In the genomic region with DNA sequence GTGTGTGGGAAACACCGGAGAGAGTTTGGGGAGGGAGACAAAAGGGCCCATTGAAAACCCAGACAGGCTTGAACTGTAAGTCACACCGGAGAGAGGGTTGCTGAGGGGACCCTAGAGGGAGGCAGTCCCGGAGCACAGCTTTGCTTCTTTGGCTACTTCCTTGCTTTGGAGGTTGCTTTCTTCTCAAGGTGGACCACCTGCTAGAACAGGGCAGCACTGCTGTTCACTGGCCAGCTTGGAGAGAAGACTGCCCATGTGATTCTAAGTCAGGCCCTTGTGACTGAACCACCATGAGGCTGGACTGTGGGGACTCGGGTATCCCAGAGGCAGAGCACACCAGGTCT, we compare ENCODE assay signal across 12 cellular contexts. TPM values are rescaled to one million over a fixed set of nuclear protein-coding genes. Genes with fewer than 3 reads are reported as not detected.
DNase-seq lines count a peak whose midpoint lies in the region; ATAC-seq, FAIRE-seq and TF ChIP-seq lines count a peak whose summit lies in the region.
"Had no signal": no experiment of that assay in that cellular context is flagged by ENCODE, and none has a peak within 500 bp of the region (broad histone marks: within the 10 kb centered on the region; RNA-seq: fewer than 3 reads in every experiment).

No MANE protein-coding gene starts in this region.

- DNase-seq in activated naive CD4-positive, alpha-beta T cell treated with anti-CD3 and anti-CD28 coated beads, Interleukin-2, amount 10 ng/mL, durations not matched to agents 7 days and 5 days: no peak
- no peak for DNase-seq in activated naive CD4-positive, alpha-beta T cell treated with anti-CD3 and anti-CD28 coated beads, Interleukin-2, amount 50 U/mL, for 16 hours
- DNase-seq in astrocyte (ENCODE audit: low read depth): peak; percentile 8
- no peak for DNase-seq in naive thymus-derived CD8-positive, alpha-beta T cell
- no peak for DNase-seq in uterus
- no peak for DNase-seq in stimulated activated CD4-positive, alpha-beta T cell treated with anti-CD3 and anti-CD28 coated beads, Interleukin-15, amount 100 ng/mL, for 24 hours
- DNase-seq in NCI-H82 (lab: John Stamatoyannopoulos, UW): no peak
- DNase-seq in foreskin keratinocyte: no peak
- DNase-seq: dermis blood vessel endothelial cell, DMS153, naive B cell, OCI-M1 had no signal

- peaks cover 23% of the 10 kb centered on the region for H3K79me2 ChIP-seq in astrocyte (ENCODE audit: insufficient read depth, low read length)

- no peaks in the 10 kb centered on the region for H3K36me3 Mint-ChIP-seq in activated naive CD4-positive, alpha-beta T cell treated with anti-CD3 and anti-CD28 coated beads, Interleukin-2, amount 10 ng/mL, durations not matched to agents 7 days and 5 days
- peaks cover 7% of the 10 kb centered on the region for H3K36me3 Mint-ChIP-seq in astrocyte (ENCODE audit: low read depth, unreplicated experiment)
- no peaks in the 10 kb centered on the region for H3K36me3 Mint-ChIP-seq in naive thymus-derived CD8-positive, alpha-beta T cell
- H3K36me3 Mint-ChIP-seq: naive B cell had no signal

- no peak overlapping the region for H2AFZ ChIP-seq in astrocyte (ENCODE audit: low read depth, low read length)

- intact Hi-C loops in uterus (cut with DNase I; ENCODE audit: low total_unique reads): no loop called here

- CTCF ChIA-PET in activated naive CD4-positive, alpha-beta T cell treated with anti-CD3 and anti-CD28 coated beads, Interleukin-2, amount 10 ng/mL, durations not matched to agents 7 days and 5 days (lab: Charles Lee): interaction anchor here (1.0 to 1.8 kb wide), 7 partner anchors 11 to 90 kb away, joined by 3 to 4 read pairs (median 3); a partner anchor contains a TSS

- no peak overlapping the region for H3K27ac ChIP-seq in astrocyte (ENCODE audit: low read depth, low read length)
- H3K27ac ChIP-seq in uterus: peak overlapping the region; percentile 93 to 97
- no peak overlapping the region for H3K27ac ChIP-seq in foreskin keratinocyte

- peaks cover 58% of the 10 kb centered on the region for H4K20me1 ChIP-seq in astrocyte (ENCODE audit: insufficient read depth, low read length)

- no peak overlapping the region for H3K4me3 ChIP-seq in astrocyte (ENCODE audit: insufficient read depth, low read depth, low read length)
- H3K4me3 ChIP-seq in uterus: peak overlapping the region; percentile 35 to 76

- POLR2A ChIA-PET in naive thymus-derived CD8-positive, alpha-beta T cell (lab: Charles Lee): interaction anchor here (1.1 to 1.4 kb wide), 3 partner anchors 30 to 251 kb away, joined by 3 read pairs; a partner anchor contains a TSS

- H3K36me3 ChIP-seq in astrocyte (ENCODE audit: insufficient read depth, low read length) (no peaks in the 10 kb centered on the region), uterus (no peaks in the 10 kb centered on the region)

- TF ChIP-seq CTCF in astrocyte (IDR thresholded peaks at IDR 0.05; ENCODE audit: insufficient read depth, low read depth, low read length) (no peak), uterus (IDR thresholded peaks at IDR 0.05) (no peak), foreskin keratinocyte (conservative IDR thresholded peaks at IDR 0.05) (no peak)

- H3K9me3 ChIP-seq in astrocyte (ENCODE audit: insufficient read depth, low read depth, low read length): no peaks in the 10 kb centered on the region
- no peaks in the 10 kb centered on the region for H3K9me3 ChIP-seq in uterus

- H3K4me1 ChIP-seq in astrocyte (ENCODE audit: insufficient read depth, low read length) (peaks cover 17% of the 10 kb centered on the region), uterus (no peaks in the 10 kb centered on the region), foreskin keratinocyte (no peaks in the 10 kb centered on the region)

- H3K4me2 ChIP-seq in astrocyte (ENCODE audit: low read length): peak overlapping the region; percentile 77

- H3K4me3 Mint-ChIP-seq in activated naive CD4-positive, alpha-beta T cell treated with anti-CD3 and anti-CD28 coated beads, Interleukin-2, amount 10 ng/mL, durations not matched to agents 7 days and 5 days: no peak overlapping the region
- no peak overlapping the region for H3K4me3 Mint-ChIP-seq in astrocyte (ENCODE audit: unreplicated experiment)
- peak overlapping the region in 8 of 10 donors; percentile 10 to 87 (median 82) for H3K4me3 Mint-ChIP-seq in naive thymus-derived CD8-positive, alpha-beta T cell
- H3K4me3 Mint-ChIP-seq: naive B cell had no signal

- H3K27me3 ChIP-seq in astrocyte (ENCODE audit: insufficient read depth, low read length) (peaks cover 53% of the 10 kb centered on the region), uterus (no peaks in the 10 kb centered on the region), foreskin keratinocyte (no peaks in the 10 kb centered on the region)

- FAIRE-seq in astrocyte (lab: Jason Lieb, UNC): no peak

- TF ChIP-seq POLR2A in uterus (IDR thresholded peaks at IDR 0.05): no peak

- peaks cover 19% of the 10 kb centered on the region for H3K27me3 Mint-ChIP-seq in activated naive CD4-positive, alpha-beta T cell treated with anti-CD3 and anti-CD28 coated beads, Interleukin-2, amount 10 ng/mL, durations not matched to agents 7 days and 5 days
- H3K27me3 Mint-ChIP-seq in astrocyte (ENCODE audit: low read depth, unreplicated experiment): peaks cover 2% of the 10 kb centered on the region
- H3K27me3 Mint-ChIP-seq in naive thymus-derived CD8-positive, alpha-beta T cell: no peaks in the 10 kb centered on the region

- peak overlapping the region; percentile 88 for H3K27ac Mint-ChIP-seq in activated naive CD4-positive, alpha-beta T cell treated with anti-CD3 and anti-CD28 coated beads, Interleukin-2, amount 10 ng/mL, durations not matched to agents 7 days and 5 days
- no peak overlapping the region for H3K27ac Mint-ChIP-seq in astrocyte (ENCODE audit: unreplicated experiment)
- H3K27ac Mint-ChIP-seq in naive thymus-derived CD8-positive, alpha-beta T cell: peak overlapping the region in 9 of 10 donors; percentile 31 to 96 (median 92)

- ATAC-seq in naive thymus-derived CD8-positive, alpha-beta T cell: peak; percentile 14 to 37
- ATAC-seq in foreskin keratinocyte: no peak

- no peaks in the 10 kb centered on the region for H3K9me3 Mint-ChIP-seq in activated naive CD4-positive, alpha-beta T cell treated with anti-CD3 and anti-CD28 coated beads, Interleukin-2, amount 10 ng/mL, durations not matched to agents 7 days and 5 days
- peaks cover 2% of the 10 kb centered on the region for H3K9me3 Mint-ChIP-seq in astrocyte (ENCODE audit: unreplicated experiment)
- H3K9me3 Mint-ChIP-seq in naive thymus-derived CD8-positive, alpha-beta T cell: no peaks in the 10 kb centered on the region
- H3K9me3 Mint-ChIP-seq: naive B cell had no signal

- peaks cover 50% of the 10 kb centered on the region for H3K4me1 Mint-ChIP-seq in activated naive CD4-positive, alpha-beta T cell treated with anti-CD3 and anti-CD28 coated beads, Interleukin-2, amount 10 ng/mL, durations not matched to agents 7 days and 5 days
- peaks cover 11% of the 10 kb centered on the region for H3K4me1 Mint-ChIP-seq in astrocyte (ENCODE audit: low read depth, unreplicated experiment)
- peaks cover 21 to 47% (median 33%) of the 10 kb centered on the region in 4 donors for H3K4me1 Mint-ChIP-seq in naive thymus-derived CD8-positive, alpha-beta T cell

- no peak overlapping the region for H3K9ac ChIP-seq in astrocyte (ENCODE audit: low read length)

RNA-seq across cellular contexts. Expression of a gene that starts 4.4 kb away (rescaled TPM):
- total RNA-seq in astrocyte (298 and 540 TPM in 2 replicates), uterus (1,000 to 10,000 TPM in 1 of 4 donors, 100 to 1,000 TPM in 3; 171 to 1,273 (median 578) TPM), foreskin keratinocyte (0.21 and 0.37 TPM in 2 replicates)
- total RNA-seq in naive thymus-derived CD8-positive, alpha-beta T cell: not detected
- polyA plus RNA-seq in naive thymus-derived CD8-positive, alpha-beta T cell: under 1 TPM in 1 of 3 donors, not detected in 2; 0.13 TPM
- 0.16 and 0.47 TPM in 2 replicates for polyA plus RNA-seq in foreskin keratinocyte
- total RNA-seq: dermis blood vessel endothelial cell had no signal

RNA-seq across cellular contexts. Expression of a gene that starts 29.5 kb away (rescaled TPM):
- total RNA-seq in astrocyte: 84.8 and 86.3 TPM in 2 replicates
- total RNA-seq in naive thymus-derived CD8-positive, alpha-beta T cell: 10 to 100 TPM; 70.3 to 72.3 TPM
- polyA plus RNA-seq in naive thymus-derived CD8-positive, alpha-beta T cell: 100 to 1,000 TPM; 207 to 219 (median 215) TPM
- 100 to 1,000 TPM in 1 of 4 donors, 10 to 100 TPM in 3; 43.6 to 128 (median 58.6) TPM for total RNA-seq in uterus
- total RNA-seq in foreskin keratinocyte: 87.6 and 89.1 TPM in 2 replicates
- polyA plus RNA-seq in foreskin keratinocyte: 141 and 144 TPM in 2 replicates

Comparison
In these comparisons a context has a peak if more than half of its experiments do, and no peak if none do; other contexts are left out.
1. H3K4me3 Mint-ChIP-seq: peak in naive thymus-derived CD8-positive, alpha-beta T cell (8 of 10); none in activated naive CD4-positive, alpha-beta T cell treated with anti-CD3 and anti-CD28 coated beads, Interleukin-2, amount 10 ng/mL, durations not matched to agents 7 days and 5 days (single experiment) and astrocyte (single experiment).
2. H3K27ac ChIP-seq: peak in uterus (2 of 2); none in astrocyte (single experiment) and foreskin keratinocyte (single experiment).
3. RNA of a gene that starts 4.4 kb away (total RNA-seq): 171 to 1,273 TPM in uterus and 298 to 540 TPM in astrocyte; 0.21 to 0.37 TPM in foreskin keratinocyte and not detected in naive thymus-derived CD8-positive, alpha-beta T cell; every median in the first group is over 100 times any median in the second.